In the genomic region with DNA sequence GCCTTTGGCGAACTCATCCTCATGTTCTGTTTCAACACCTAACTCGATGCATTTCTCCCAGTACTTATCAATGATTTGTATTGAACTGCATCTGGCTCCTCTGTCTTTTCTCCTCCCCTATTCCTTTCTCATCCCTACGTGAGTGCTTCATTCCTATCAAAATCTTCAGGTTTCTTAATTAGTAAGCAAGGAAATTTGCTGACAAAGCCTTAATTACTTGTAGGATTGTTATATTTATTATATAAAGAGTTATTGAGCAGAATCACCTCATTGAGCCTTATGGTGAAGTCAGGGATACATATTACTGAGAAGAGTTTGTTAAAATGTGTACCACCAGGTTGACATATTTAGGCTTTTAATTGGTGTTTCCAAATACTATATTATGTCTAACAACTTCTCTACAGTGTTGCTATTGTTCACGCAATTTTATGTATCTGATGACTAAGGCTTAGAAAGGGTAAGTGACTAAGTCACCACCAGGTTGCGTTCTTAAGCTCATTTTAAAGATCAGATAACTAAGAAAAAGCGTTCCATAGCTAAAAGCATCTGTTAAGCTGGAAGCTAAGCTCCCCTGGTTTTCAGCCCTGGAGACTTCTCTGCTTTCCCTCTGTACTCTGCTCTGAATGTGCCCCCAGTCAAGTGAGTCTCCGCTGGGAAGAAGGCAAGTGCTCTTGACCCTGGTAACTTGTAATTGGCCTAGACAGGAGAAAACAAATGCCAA, we compare ENCODE assay signal across 17 cellular contexts. TPM values are rescaled to one million over a fixed set of nuclear protein-coding genes. Genes with fewer than 3 reads are reported as not detected.
A peak's percentile ranks its signal among the peaks of the same experiment; 100 is the strongest.
DNase-seq lines count a peak whose midpoint lies in the region; ATAC-seq and TF ChIP-seq lines count a peak whose summit lies in the region.
"Had no signal": no experiment of that assay in that cellular context is flagged by ENCODE, and none has a peak within 500 bp of the region (broad histone marks: within the 10 kb centered on the region; RNA-seq: fewer than 3 reads in every experiment).

No MANE protein-coding gene starts in this region.

- DNase-seq in A673 (ENCODE audit: low spot score) (peak; percentile 15), HCEC 1CT (peak; percentile 43), PC-3 (peak; percentile 72), foreskin keratinocyte (peak; percentile 10 to 48), ecto neural progenitor cell (ENCODE audit: low spot score) (no peak), MG63 (no peak), sciatic nerve (ENCODE audit: low spot score) (no peak)
- DNase-seq: activated CD4-positive, alpha-beta T cell treated with anti-CD3 and anti-CD28 coated beads, Interleukin-2, amount 50 U/mL, for 48 hours; aorta; cortex of kidney; left ventricle myocardium superior; NCI-H1105; NCI-H526 treated with DMSO at 0.1 percent for 48 hours; psoas muscle; Right ventricle myocardium superior had no signal

- H3K4me1 ChIP-seq in A673 (ENCODE audit: insufficient read depth, low read length, poor library complexity, severe bottlenecking) (no peaks in the 10 kb centered on the region), PC-3 (ENCODE audit: insufficient read depth, low read length) (peaks cover 10% of the 10 kb centered on the region), foreskin keratinocyte (no peaks in the 10 kb centered on the region)
- H3K4me1 ChIP-seq: psoas muscle had no signal

- H3K4me3 ChIP-seq in A673 (ENCODE audit: low read depth, low read length, poor library complexity, severe bottlenecking) (no peak overlapping the region), PC-3 (ENCODE audit: low read length) (no peak overlapping the region), MG63 (no peak overlapping the region)
- H3K4me3 ChIP-seq: psoas muscle, thoracic aorta had no signal

- no peaks in the 10 kb centered on the region for H3K79me2 ChIP-seq in PC-3 (ENCODE audit: low read length)

- H3K9ac ChIP-seq in PC-3 (ENCODE audit: low read length) = no peak overlapping the region

- H3K4me2 ChIP-seq in PC-3 (ENCODE audit: low read length) = peak overlapping the region; percentile 18; the same call in 1 of the 2 replicates

- H3K9me2 ChIP-seq in PC-3 (replicated peaks; ENCODE audit: low read length) = no peaks in the 10 kb centered on the region

- peak; percentile 86 for ATAC-seq in PC-3
- ATAC-seq in foreskin keratinocyte = peak; percentile 86
- no peak for ATAC-seq in GM19035 (IDR thresholded peaks at IDR 0.05; ENCODE audit: unreplicated experiment)
- no peak for ATAC-seq in sciatic nerve
- ATAC-seq: left ventricle myocardium superior, psoas muscle had no signal

- POLR2A ChIA-PET in A673 (lab: Charles Lee; ENCODE audit: low non-redundant PET) = no interaction called here
- POLR2A ChIA-PET in PC-3 (lab: Charles Lee; ENCODE audit: unreplicated experiment) = interaction anchor here (0.6 kb wide), 1 partner anchor 1394 kb away, joined by 3 read pairs; no protein-coding TSS in a partner anchor

- TF ChIP-seq CTCF in A673 (conservative IDR thresholded peaks at IDR 0.05; ENCODE audit: low read depth, low read length) (no peak), PC-3 (conservative IDR thresholded peaks at IDR 0.05; ENCODE audit: low read depth, low read length) (peak; percentile 41; the same call in 1 of the 2 replicates), foreskin keratinocyte (conservative IDR thresholded peaks at IDR 0.05) (peak; percentile 47)

- no peaks in the 10 kb centered on the region for H3F3A ChIP-seq in PC-3 (ENCODE audit: low read length, unreplicated experiment)

- H3K36me3 ChIP-seq in A673 (ENCODE audit: insufficient read depth, low read length, poor library complexity, severe bottlenecking) (no peaks in the 10 kb centered on the region), PC-3 (ENCODE audit: low read depth, low read length) (no peaks in the 10 kb centered on the region), MG63 (no peaks in the 10 kb centered on the region)
- H3K36me3 ChIP-seq: thoracic aorta had no signal

- intact Hi-C loops in A673 (cut with micrococcal nuclease; ENCODE audit: unreplicated experiment) (no loop called here), PC-3 (cut with micrococcal nuclease) (loop anchor here (2.0 kb wide), 1 partner anchor 48 kb away; no protein-coding TSS in a partner anchor), sciatic nerve (cut with DNase I) (no loop called here)

- no TSS peak for BruUV-seq in A673 (replicated peaks; lab: Mats Ljungman, UMichigan)
- no TSS peak for BruUV-seq in PC-3 (replicated peaks; lab: Mats Ljungman, UMichigan)

- H3K27me3 ChIP-seq in A673 (replicated peaks; ENCODE audit: insufficient read depth, low read depth, low read length, poor library complexity) = peaks cover 3% of the 10 kb centered on the region
- peaks cover 42% of the 10 kb centered on the region for H3K27me3 ChIP-seq in PC-3 (ENCODE audit: low read length)
- H3K27me3 ChIP-seq in foreskin keratinocyte = peaks cover 33% of the 10 kb centered on the region
- H3K27me3 ChIP-seq in MG63 = no peaks in the 10 kb centered on the region

- H4K20me1 ChIP-seq in PC-3 (ENCODE audit: low read length) = no peaks in the 10 kb centered on the region

- H3K27ac ChIP-seq in A673 (ENCODE audit: low read depth, low read length, poor library complexity, severe bottlenecking) = no peak overlapping the region
- no peak overlapping the region for H3K27ac ChIP-seq in PC-3 (ENCODE audit: low read length)
- H3K27ac ChIP-seq in foreskin keratinocyte = no peak overlapping the region
- H3K27ac ChIP-seq: psoas muscle, thoracic aorta had no signal

- H3K9me3 ChIP-seq in A673 (ENCODE audit: low read depth, low read length, poor library complexity, severe bottlenecking) (no peaks in the 10 kb centered on the region), PC-3 (ENCODE audit: low read length) (no peaks in the 10 kb centered on the region), MG63 (no peaks in the 10 kb centered on the region)
- H3K9me3 ChIP-seq: psoas muscle, thoracic aorta had no signal

- CTCF ChIA-PET in A673 (lab: Charles Lee) (interaction anchor here (1.0 kb wide), 1 partner anchor 47 kb away, joined by 3 read pairs; no protein-coding TSS in a partner anchor), PC-3 (lab: Charles Lee) (interaction anchor here (0.6 to 2.2 kb wide), 6 partner anchors 45 to 448 kb away, joined by 3 to 20 read pairs (median 4); no protein-coding TSS in a partner anchor)

- no peak overlapping the region for H2AFZ ChIP-seq in PC-3 (ENCODE audit: low read length)

RNA-seq across cellular contexts. Expression of a gene that starts 18.9 kb away (rescaled TPM):
- not detected in 2 replicates for total RNA-seq in A673 (2021)
- total RNA-seq in PC-3 (2014; rRNA removed) = not detected in 2 replicates
- not detected in 2 replicates for total RNA-seq in foreskin keratinocyte
- not detected in 2 replicates for polyA plus RNA-seq in foreskin keratinocyte
- not detected in 2 replicates for total RNA-seq in MG63 (2014; rRNA removed; shearing (Covaris generic); ENCODE audit: low replicate concordance)
- not detected for total RNA-seq in sciatic nerve
- total RNA-seq: aorta, psoas muscle had no signal
- polyA plus RNA-seq: psoas muscle had no signal

Comparison
In these comparisons a context has a peak if more than half of its experiments do, and no peak if none do; other contexts are left out.
1. DNase-seq: peak in A673 (single experiment), HCEC 1CT (single experiment), PC-3 (single experiment) and foreskin keratinocyte (2 of 2); none in ecto neural progenitor cell (single experiment), MG63 (single experiment) and sciatic nerve (single experiment).
2. ATAC-seq: peak in PC-3 (single experiment) and foreskin keratinocyte (single experiment); none in GM19035 (single experiment) and sciatic nerve (single experiment).